Comparison of ENCODE assay signal across 8 cellular contexts in the genomic region with DNA sequence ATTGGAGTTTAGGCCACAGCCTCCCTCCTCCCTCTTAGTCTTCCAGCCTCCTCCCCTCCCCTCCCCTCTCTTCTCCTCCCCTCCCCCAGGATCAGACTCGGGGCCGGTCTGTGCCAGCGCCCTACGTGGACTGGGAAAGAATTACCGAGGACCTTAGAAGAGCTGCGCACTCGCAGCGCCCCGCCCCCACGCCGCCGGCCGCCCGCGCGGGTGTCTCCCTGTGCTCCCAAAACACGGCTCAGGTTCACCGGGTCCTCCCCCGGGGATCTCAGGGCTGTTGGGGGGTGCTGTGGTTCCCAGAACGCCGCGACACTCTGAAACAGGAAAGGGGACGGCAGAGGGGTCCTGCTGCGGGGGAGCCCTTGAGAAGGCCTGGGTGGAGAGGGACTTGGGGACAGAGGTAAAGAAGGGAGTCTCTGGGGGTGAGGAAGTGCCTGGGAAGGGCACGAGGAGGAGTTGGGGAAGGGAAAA.
DNase-seq lines count a peak whose midpoint lies in the region; ATAC-seq and TF ChIP-seq lines count a peak whose summit lies in the region.

No MANE protein-coding gene starts in this region.

- intact Hi-C loops in left lung (cut with DNase I) = loop anchor here in 1 of 2 donors (5.0 kb wide), 1 partner anchor 120 kb away; no protein-coding TSS in a partner anchor

- no peak overlapping the region for H3K4me3 ChIP-seq in left lung

- H3K9me3 ChIP-seq in left lung = no peaks in the 10 kb centered on the region

- no peaks in the 10 kb centered on the region for H3K36me3 ChIP-seq in left lung

- no peak overlapping the region for H3K27ac ChIP-seq in left lung

- peaks cover 0 to 20% of the 10 kb centered on the region in 2 donors for H3K4me1 ChIP-seq in left lung

- no peak for TF ChIP-seq CTCF in left lung (IDR thresholded peaks at IDR 0.05)

- H3K27me3 ChIP-seq in left lung = no peaks in the 10 kb centered on the region

- peak; percentile 89 for ATAC-seq in left lung
- no peak for ATAC-seq in GM19328 (IDR thresholded peaks at IDR 0.05; ENCODE audit: unreplicated experiment)

- DNase-seq in NCI-H1436 (lab: John Stamatoyannopoulos, UW) (peak; percentile 69), NCI-H1436 treated with DMSO at 0.1 percent for 48 hours (lab: John Stamatoyannopoulos, UW) (no peak), NCI-H226 (peak; percentile 79), ecto neural progenitor cell (ENCODE audit: low spot score) (peak; percentile 78), left lung (peak; percentile 88)
- DNase-seq in activated CD4-positive, alpha-beta T cell treated with anti-CD3 and anti-CD28 coated beads, Interleukin-2, amount 50 U/mL, for 1 hour = peak; percentile 29
- DNase-seq in stimulated activated CD4-positive, alpha-beta T cell treated with anti-CD3 and anti-CD28 coated beads, Interleukin-4, amount 100 ng/mL, for 1 hour = peak; percentile 44
